ENCODE assay signal across 26 cellular contexts in genomic region chr9:134154262-134154701, GRCh38. TPM values are rescaled to one million over a fixed set of nuclear protein-coding genes. Genes with fewer than 3 reads are reported as not detected.
DNase-seq lines count a peak whose midpoint lies in the region; ATAC-seq, FAIRE-seq and TF ChIP-seq lines count a peak whose summit lies in the region.
"Had no signal": no experiment of that assay in that cellular context is flagged by ENCODE, and none has a peak within 500 bp of the region (broad histone marks: within the 10 kb centered on the region; RNA-seq: fewer than 3 reads in every experiment).

No MANE protein-coding gene starts in this region.

- DNase-seq in CD14-positive monocyte (ENCODE audit: low spot score) (no peak), GM12878 (ENCODE audit: low read depth, low spot score) (no peak), HepG2 (ENCODE audit: low spot score) (no peak), neuronal stem cell (ENCODE audit: low spot score) (no peak), RCC 7860 (ENCODE audit: low spot score) (no peak), middle frontal gyrus (ENCODE audit: extremely low spot score, low spot score) (no peak)
- DNase-seq: 8988T; ACHN; BE2C; C1 segment of cervical spinal cord; Caco-2; Calu3; CD4-positive, alpha-beta T cell; CD8-positive, alpha-beta T cell; DMS79 treated with DMSO at 0.1 percent for 48 hours; GF-D8 had no signal

- ATAC-seq in GM12878 (no peak), HepG2 (no peak), HG03354 (IDR thresholded peaks at IDR 0.05; ENCODE audit: poor library complexity, severe bottlenecking, unreplicated experiment) (no peak), GM18907 (IDR thresholded peaks at IDR 0.05; ENCODE audit: unreplicated experiment) (no peak)
- ATAC-seq: CD8-positive, alpha-beta T cell had no signal

- RAD21 ChIA-PET in GM12878 (lab: Charles Lee; ENCODE audit: unreplicated experiment) = no interaction called here

- TF ChIP-seq CTCF in CD14-positive monocyte (IDR thresholded peaks at IDR 0.05) (no peak), GM12878 (IDR thresholded peaks at IDR 0.05 in 2 of 3, conservative IDR thresholded peaks at IDR 0.05 in 1 of 3; ENCODE audit: control insufficient read depth in 2 of 3, extremely low read depth in 1 of 3, insufficient read depth in 1 of 3, low read depth in 3 of 3, low read length in 3 of 3) (no peak), HepG2 (CRISPR knock-in tag; IDR thresholded peaks at IDR 0.05) (no peak)

- H2AK5ac ChIP-seq in neuronal stem cell (ENCODE audit: low read depth, low read length) = no peak overlapping the region

- intact Hi-C loops in CD14-positive monocyte (cut with micrococcal nuclease) (no loop called here), GM12878 (cut with micrococcal nuclease; ENCODE audit: unreplicated experiment) (no loop called here), HepG2 (cut with micrococcal nuclease; ENCODE audit: unreplicated experiment) (no loop called here)

- H3K4ac ChIP-seq in neuronal stem cell (ENCODE audit: low read length) = no peak overlapping the region

- SMC1A ChIA-PET in GM12878 (lab: Charles Lee; ENCODE audit: uncharacterized antibody, unreplicated experiment) = no interaction called here

- POLR2A ChIA-PET in GM12878 (lab: Charles Lee) = no interaction called here
- POLR2A ChIA-PET in HepG2 (lab: Yijun Ruan, JAX) = no interaction called here

- H3K4me2 ChIP-seq in GM12878 (ENCODE audit: control insufficient read depth, insufficient read depth) = no peak overlapping the region
- H3K4me2 ChIP-seq in HepG2 (ENCODE audit: low read depth, low read length) = no peak overlapping the region
- H3K4me2 ChIP-seq in neuronal stem cell (ENCODE audit: insufficient read depth, low read length, poor library complexity, severe bottlenecking) = no peak overlapping the region
- H3K4me2 ChIP-seq: BLaER1 had no signal

- TF ChIP-seq RAD21 in GM12878 (IDR thresholded peaks at IDR 0.05; ENCODE audit: insufficient read depth, low read depth, low read length) (no peak), HepG2 (CRISPR knock-in tag; IDR thresholded peaks at IDR 0.05) (no peak)

- H3K9me3 ChIP-seq in GM12878 (replicated peaks; ENCODE audit: control insufficient read depth, insufficient read depth, low read length) (no peaks in the 10 kb centered on the region), HepG2 (ENCODE audit: low read length) (no peaks in the 10 kb centered on the region), neuronal stem cell (replicated peaks in 1 of 2; ENCODE audit: control insufficient read depth in 2 of 2, insufficient read depth in 1 of 2, low read depth in 1 of 2, low read length in 2 of 2) (no peaks in the 10 kb centered on the region)
- H3K9me3 ChIP-seq: BE2C, BLaER1, Caco-2 had no signal

- FAIRE-seq in GM12878 (lab: Jason Lieb, UNC) (no peak), HepG2 (lab: Jason Lieb, UNC) (no peak), RCC 7860 (lab: Jason Lieb, UNC) (no peak)
- FAIRE-seq: A204.1, D721Med, G401.6, GM12892, GM18507, GM19239 had no signal

- peaks cover 82 to 94% of the 10 kb centered on the region in 2 donors for H3K36me3 Mint-ChIP-seq in CD14-positive monocyte

- in situ Hi-C loops in GM12878 (cut with MboI) (no loop called here), HepG2 (cut with HindIII; ENCODE audit: extremely low pct_ligation_motif_present, low pct_unique_long_range_greater_than_20kb) (no loop called here)

- no peak overlapping the region for H3K9ac ChIP-seq in GM12878 (ENCODE audit: control insufficient read depth, insufficient read depth, low read length)
- no peak overlapping the region for H3K9ac ChIP-seq in HepG2 (ENCODE audit: insufficient read depth, low read depth, low read length)
- no peak overlapping the region for H3K9ac ChIP-seq in neuronal stem cell (ENCODE audit: low read depth, low read length, poor library complexity)
- H3K9ac ChIP-seq: BLaER1 had no signal

- WGBS in GM12878 (ENCODE audit: insufficient coverage, insufficient replicate concordance, low lambda C conversion rate, missing lambda C conversion rate) = 94% methylated on average over 24 of the region's 27 CpGs
- WGBS in HepG2 (ENCODE audit: low lambda C conversion rate) = 96% methylated on average over 18 of the region's 27 CpGs
- no CpG with 5 or more reads among the region's 27 CpGs for WGBS in neuronal stem cell (ENCODE audit: extremely low coverage in 2 of 2, insufficient read length in 2 of 2, insufficient replicate concordance in 1 of 2), 2 donors

- no peaks in the 10 kb centered on the region for H3K9me3 Mint-ChIP-seq in CD14-positive monocyte
- H3K9me3 Mint-ChIP-seq: CD4-positive, alpha-beta T cell; CD8-positive, alpha-beta T cell had no signal

- H3K79me2 ChIP-seq in GM12878 (ENCODE audit: control insufficient read depth, insufficient read depth, low read length) = no peaks in the 10 kb centered on the region
- no peaks in the 10 kb centered on the region for H3K79me2 ChIP-seq in HepG2 (ENCODE audit: insufficient read depth, low read length)

- no peak overlapping the region for H4K91ac ChIP-seq in neuronal stem cell (ENCODE audit: low read depth, low read length, poor library complexity)

- no peak overlapping the region for H2BK5ac ChIP-seq in neuronal stem cell (ENCODE audit: low read length)

- no peaks in the 10 kb centered on the region for H3K27me3 Mint-ChIP-seq in CD14-positive monocyte (ENCODE audit: low read depth in 3 of 3)
- H3K27me3 Mint-ChIP-seq: CD4-positive, alpha-beta T cell had no signal

- H3K27me3 ChIP-seq in GM12878 (replicated peaks in 1 of 2; ENCODE audit: control insufficient read depth in 2 of 2, insufficient read depth in 2 of 2, low read length in 1 of 2) (no peaks in the 10 kb centered on the region), HepG2 (ENCODE audit: control insufficient read depth in 1 of 2, insufficient read depth in 2 of 2, low read length in 2 of 2) (no peaks in the 10 kb centered on the region), neuronal stem cell (ENCODE audit: control insufficient read depth in 3 of 3, insufficient read depth in 3 of 3, low read depth in 1 of 3, low read length in 3 of 3) (no peaks in the 10 kb centered on the region)
- H3K27me3 ChIP-seq: BE2C, BLaER1 had no signal

- H3K4me1 Mint-ChIP-seq in CD14-positive monocyte = no peaks in the 10 kb centered on the region

- H3K27ac ChIP-seq in GM12878 (ENCODE audit: control insufficient read depth, insufficient read depth) = no peak overlapping the region
- H3K27ac ChIP-seq in HepG2 (ENCODE audit: extremely low read length, insufficient read depth, low read length) = no peak overlapping the region
- no peak overlapping the region for H3K27ac ChIP-seq in neuronal stem cell (replicated peaks; ENCODE audit: low read length)
- H3K27ac ChIP-seq: BLaER1 had no signal

- no peak overlapping the region for H3K14ac ChIP-seq in neuronal stem cell (ENCODE audit: low read length)

- 0 out of 2 replicates have a peak, but pooled peaks have one; percentile 25 for TF ChIP-seq POLR2A in GM12878 (IDR thresholded peaks at IDR 0.05; ENCODE audit: low read depth, low read length)
- no peak for TF ChIP-seq POLR2A in HepG2 (IDR thresholded peaks at IDR 0.05; ENCODE audit: insufficient read depth in 1 of 2, low read depth in 2 of 2, low read length in 2 of 2)

- no peak overlapping the region for H3K18ac ChIP-seq in neuronal stem cell (ENCODE audit: low read length)

- H4K20me1 ChIP-seq in GM12878 (ENCODE audit: control insufficient read depth, insufficient read depth) (no peaks in the 10 kb centered on the region), HepG2 (ENCODE audit: insufficient read depth, low read length) (no peaks in the 10 kb centered on the region)

- H2AFZ ChIP-seq in GM12878 (ENCODE audit: control insufficient read depth, low read depth, low read length) (no peak overlapping the region), HepG2 (ENCODE audit: low read length) (no peak overlapping the region), neuronal stem cell (ENCODE audit: low read length) (no peak overlapping the region)

- no peak overlapping the region for H2BK12ac ChIP-seq in neuronal stem cell (ENCODE audit: low read length)

- no peak overlapping the region for H2BK120ac ChIP-seq in neuronal stem cell (ENCODE audit: low read depth, low read length)

- H3K4me3 Mint-ChIP-seq in CD14-positive monocyte = no peak overlapping the region
- H3K4me3 Mint-ChIP-seq: CD4-positive, alpha-beta T cell; CD8-positive, alpha-beta T cell had no signal

- H3K4me1 ChIP-seq in GM12878 (ENCODE audit: control insufficient read depth, insufficient read depth, low read length) (peaks cover 7% of the 10 kb centered on the region), HepG2 (ENCODE audit: insufficient read depth, low read length) (no peaks in the 10 kb centered on the region), neuronal stem cell (ENCODE audit: control insufficient read depth in 2 of 2, insufficient read depth in 1 of 2, low read depth in 1 of 2, low read length in 2 of 2) (peaks cover 0 to 4% of the 10 kb centered on the region in 2 donors)
- H3K4me1 ChIP-seq: BE2C, Caco-2 had no signal

- peak overlapping the region in 4 of 7 donors; percentile 31 to 52 (median 42) for H3K27ac Mint-ChIP-seq in CD14-positive monocyte
- H3K27ac Mint-ChIP-seq: CD4-positive, alpha-beta T cell; CD8-positive, alpha-beta T cell had no signal

- no peak overlapping the region for H4K8ac ChIP-seq in neuronal stem cell (ENCODE audit: low read depth, low read length)

- no peak overlapping the region for H3K4me3 ChIP-seq in GM12878
- no peak overlapping the region for H3K4me3 ChIP-seq in HepG2 (replicated peaks in 1 of 3; ENCODE audit: insufficient read depth in 1 of 3, low read depth in 2 of 3, low read length in 3 of 3)
- no peak overlapping the region for H3K4me3 ChIP-seq in neuronal stem cell (ENCODE audit: low read length in 2 of 2)
- H3K4me3 ChIP-seq: BLaER1 had no signal

- no TSS peak for BruUV-seq in GM12878 (replicated peaks; lab: Mats Ljungman, UMichigan)
- BruUV-seq in HepG2 (replicated peaks; lab: Mats Ljungman, UMichigan) = no TSS peak

- peak overlapping the region; percentile 27 for H3K23ac ChIP-seq in neuronal stem cell (ENCODE audit: low read depth, low read length, poor library complexity)

- H2BK15ac ChIP-seq in neuronal stem cell (ENCODE audit: low read length) = no peak overlapping the region

- TF ChIP-seq EP300 in GM12878 (IDR thresholded peaks at IDR 0.05; ENCODE audit: borderline replicate concordance in 1 of 2, control insufficient read depth in 1 of 2, low read depth in 2 of 2, low read length in 2 of 2) (no peak), HepG2 (IDR thresholded peaks at IDR 0.05; ENCODE audit: low read depth in 2 of 2, low read length in 2 of 2) (no peak), HepG2 (CRISPR knock-in tag; IDR thresholded peaks at IDR 0.05; ENCODE audit: borderline replicate concordance) (no peak)

- CTCF ChIA-PET in GM12878 (lab: Yijun Ruan, JAX) (no interaction called here), HepG2 (lab: Yijun Ruan, JAX; ENCODE audit: low intra/inter-chr PET ratio, low total read pairs) (no interaction called here)

- peaks cover 6% of the 10 kb centered on the region for H3K79me1 ChIP-seq in neuronal stem cell (ENCODE audit: low read depth, low read length)

- peaks cover 19 to 55% of the 10 kb centered on the region in 2 experiments; a peak in 3 of 4 replicates for H3K36me3 ChIP-seq in GM12878 (ENCODE audit: control insufficient read depth in 2 of 2, insufficient read depth in 2 of 2, low read length in 1 of 2)
- H3K36me3 ChIP-seq in HepG2 (replicated peaks in 1 of 2; ENCODE audit: control insufficient read depth in 1 of 2, insufficient read depth in 2 of 2, low read length in 2 of 2) = peaks cover 46 to 96% of the 10 kb centered on the region in 2 experiments
- H3K36me3 ChIP-seq in neuronal stem cell (replicated peaks in 1 of 2; ENCODE audit: control insufficient read depth in 2 of 2, insufficient read depth in 2 of 2, low read length in 2 of 2) = peaks cover 71 to 100% of the 10 kb centered on the region in 2 donors

RNA-seq across cellular contexts. Expression of gene RNU6ATAC, which starts 10.1 kb away (rescaled TPM):
- polyA plus RNA-seq in CD14-positive monocyte (not detected), GM12878 (2011; rRNA removed) (not detected in 2 replicates), GM12878 (2014; fragmentation: Illumina TruSeq; extraction: Trizol) (not detected in 2 replicates), GM12878 (2014; fragmentation: Nextera tagmentation; extraction: Ambion mirVana) (not detected), GM12878 (2014; rRNA removed) (not detected in 2 replicates), GM12878 (2016; fragmentation: Nextera tagmentation; extraction: Ambion mirVana) (not detected), HepG2 (2011; rRNA removed) (not detected in 2 replicates)
- total RNA-seq in GM12878 (2013; cell fraction: nucleolus; rRNA removed) = not detected in 2 replicates
- total RNA-seq in GM12878 (2014; rRNA removed) (not detected in 2 replicates), GM12878 (2014; rRNA removed; fragmentation: Illumina TruSeq; extraction: Trizol) (184 and 189 TPM in 2 replicates), GM12878 (2021) (69.7 and 89.7 TPM in 2 replicates), HepG2 (2016; rRNA removed; fragmentation: Illumina TruSeq; extraction: Trizol) (894 TPM in 1 of 2 replicates, not detected in the other)
- not detected for polyA plus RNA-seq in GM12878 (2011; ENCODE audit: low read depth)
- polyA plus RNA-seq in GM12878 (2011; cell fraction: cytosol; rRNA removed) = not detected in 2 replicates
- polyA plus RNA-seq in GM12878 (2011; cell fraction: nucleus; rRNA removed) = not detected in 2 replicates
- polyA plus RNA-seq in GM12878 (2012) = not detected in 2 replicates
- under 0.01 and 1,618 TPM in 2 replicates for polyA minus RNA-seq in GM12878 (2011; rRNA and poly(A)+ RNA removed)
- polyA minus RNA-seq in GM12878 (2011; cell fraction: cytosol; rRNA and poly(A)+ RNA removed) = 495 and 1,333 TPM in 2 replicates
- under 0.01 TPM in 2 replicates for polyA minus RNA-seq in GM12878 (2011; cell fraction: nucleus; rRNA and poly(A)+ RNA removed)
- 12,614 and 12,724 TPM in 2 replicates for total RNA-seq in HepG2 (2016; cell fraction: cytosol; rRNA removed; fragmentation: Illumina TruSeq; extraction: Trizol; ENCODE audit: low read depth)
- total RNA-seq in HepG2 (2016; cell fraction: insoluble cytoplasmic fraction; rRNA removed; fragmentation: Illumina TruSeq; extraction: Trizol) = 82.4 and 810 TPM in 2 replicates
- 600 and 628 TPM in 2 replicates for total RNA-seq in HepG2 (2016; cell fraction: membrane; rRNA removed; fragmentation: Illumina TruSeq; extraction: Trizol)
- 1,443 and 1,712 TPM in 2 replicates for total RNA-seq in HepG2 (2016; cell fraction: nucleus; rRNA removed; fragmentation: Illumina TruSeq; extraction: Trizol)
- not detected in 2 replicates for polyA plus RNA-seq in HepG2 (2011; cell fraction: cytosol; rRNA removed)
- polyA plus RNA-seq in HepG2 (2011; cell fraction: nucleus; rRNA removed) = not detected in 2 replicates
- polyA plus RNA-seq in HepG2 (2012) = not detected in 2 replicates
- 76.0 TPM in 1 of 2 replicates, not detected in the other for polyA plus RNA-seq in HepG2 (2016; cell fraction: cytosol; fragmentation: Illumina TruSeq; extraction: Trizol; ENCODE audit: low read depth)
- polyA plus RNA-seq in HepG2 (2016; cell fraction: insoluble cytoplasmic fraction; fragmentation: Illumina TruSeq; extraction: Trizol; ENCODE audit: low read depth) = not detected in 2 replicates
- not detected in 2 replicates for polyA plus RNA-seq in HepG2 (2016; cell fraction: membrane; fragmentation: Illumina TruSeq; extraction: Trizol; ENCODE audit: low read depth)
- not detected in 2 replicates for polyA plus RNA-seq in HepG2 (2016; cell fraction: nucleus; fragmentation: Illumina TruSeq; extraction: Trizol; ENCODE audit: insufficient read depth, low read depth)
- polyA minus RNA-seq in HepG2 (2011; rRNA and poly(A)+ RNA removed; ENCODE audit: low replicate concordance) = under 0.01 TPM in 2 replicates
- 1,413 and 1,463 TPM in 2 replicates for polyA minus RNA-seq in HepG2 (2011; cell fraction: cytosol; rRNA and poly(A)+ RNA removed)
- polyA minus RNA-seq in HepG2 (2011; cell fraction: nucleus; rRNA and poly(A)+ RNA removed) = under 0.01 TPM in 1 of 2 replicates, not detected in the other
- not detected for polyA plus RNA-seq in neuronal stem cell (2013, experiment 1 of 2)
- not detected for polyA plus RNA-seq in neuronal stem cell (2013, experiment 2 of 2)
- polyA plus RNA-seq: AG04450 had no signal

RNA-seq across cellular contexts. Expression of gene WDR5, which starts 18.4 kb away (rescaled TPM):
- polyA plus RNA-seq in CD14-positive monocyte = 10 to 100 TPM in 1 of 2 donors, 1 to 10 TPM in 1; 8.7 to 10.2 TPM
- total RNA-seq in GM12878 (2013; cell fraction: nucleolus; rRNA removed) = 25.9 and 34.3 TPM in 2 replicates
- total RNA-seq in GM12878 (2014; rRNA removed) = 27.6 and 33.2 TPM in 2 replicates
- 24.0 and 27.0 TPM in 2 replicates for total RNA-seq in GM12878 (2014; rRNA removed; fragmentation: Illumina TruSeq; extraction: Trizol)
- 43.7 and 43.9 TPM in 2 replicates for total RNA-seq in GM12878 (2021)
- 13.2 TPM for polyA plus RNA-seq in GM12878 (2011; ENCODE audit: low read depth)
- polyA plus RNA-seq in GM12878 (2011; rRNA removed) = 25.5 and 29.0 TPM in 2 replicates
- 33.1 and 40.0 TPM in 2 replicates for polyA plus RNA-seq in GM12878 (2011; cell fraction: cytosol; rRNA removed)
- polyA plus RNA-seq in GM12878 (2011; cell fraction: nucleus; rRNA removed) = 61.7 and 83.0 TPM in 2 replicates
- 22.4 and 23.7 TPM in 2 replicates for polyA plus RNA-seq in GM12878 (2012)
- 30.7 and 33.1 TPM in 2 replicates for polyA plus RNA-seq in GM12878 (2014; fragmentation: Illumina TruSeq; extraction: Trizol)
- 1 to 10 TPM; 1.4 to 3.8 TPM for polyA plus RNA-seq in GM12878 (2014; fragmentation: Nextera tagmentation; extraction: Ambion mirVana)
- 37.1 and 44.9 TPM in 2 replicates for polyA plus RNA-seq in GM12878 (2014; rRNA removed)
- 10 to 100 TPM; 36.9 to 42.7 TPM for polyA plus RNA-seq in GM12878 (2016; fragmentation: Nextera tagmentation; extraction: Ambion mirVana)
- 16.2 and 21.2 TPM in 2 replicates for polyA minus RNA-seq in GM12878 (2011; rRNA and poly(A)+ RNA removed)
- 12.0 and 14.2 TPM in 2 replicates for polyA minus RNA-seq in GM12878 (2011; cell fraction: cytosol; rRNA and poly(A)+ RNA removed)
- polyA minus RNA-seq in GM12878 (2011; cell fraction: nucleus; rRNA and poly(A)+ RNA removed) = 20.9 and 31.9 TPM in 2 replicates
- total RNA-seq in HepG2 (2016; rRNA removed; fragmentation: Illumina TruSeq; extraction: Trizol) = 31.6 and 34.3 TPM in 2 replicates
- total RNA-seq in HepG2 (2016; cell fraction: cytosol; rRNA removed; fragmentation: Illumina TruSeq; extraction: Trizol; ENCODE audit: low read depth) = 25.8 and 28.6 TPM in 2 replicates
- 24.3 and 33.8 TPM in 2 replicates for total RNA-seq in HepG2 (2016; cell fraction: insoluble cytoplasmic fraction; rRNA removed; fragmentation: Illumina TruSeq; extraction: Trizol)
- 46.4 and 51.5 TPM in 2 replicates for total RNA-seq in HepG2 (2016; cell fraction: membrane; rRNA removed; fragmentation: Illumina TruSeq; extraction: Trizol)
- total RNA-seq in HepG2 (2016; cell fraction: nucleus; rRNA removed; fragmentation: Illumina TruSeq; extraction: Trizol) = 25.3 and 27.9 TPM in 2 replicates
- polyA plus RNA-seq in HepG2 (2011; rRNA removed) = 34.3 and 39.8 TPM in 2 replicates
- polyA plus RNA-seq in HepG2 (2011; cell fraction: cytosol; rRNA removed) = 37.7 and 41.2 TPM in 2 replicates
- polyA plus RNA-seq in HepG2 (2011; cell fraction: nucleus; rRNA removed) = 91.6 and 97.0 TPM in 2 replicates
- 39.5 and 43.5 TPM in 2 replicates for polyA plus RNA-seq in HepG2 (2012)
- 48.0 and 58.0 TPM in 2 replicates for polyA plus RNA-seq in HepG2 (2016; cell fraction: cytosol; fragmentation: Illumina TruSeq; extraction: Trizol; ENCODE audit: low read depth)
- 39.5 and 47.9 TPM in 2 replicates for polyA plus RNA-seq in HepG2 (2016; cell fraction: insoluble cytoplasmic fraction; fragmentation: Illumina TruSeq; extraction: Trizol; ENCODE audit: low read depth)
- polyA plus RNA-seq in HepG2 (2016; cell fraction: membrane; fragmentation: Illumina TruSeq; extraction: Trizol; ENCODE audit: low read depth) = 63.7 TPM in 2 replicates
- polyA plus RNA-seq in HepG2 (2016; cell fraction: nucleus; fragmentation: Illumina TruSeq; extraction: Trizol; ENCODE audit: insufficient read depth, low read depth) = 58.1 and 61.1 TPM in 2 replicates
- polyA minus RNA-seq in HepG2 (2011; rRNA and poly(A)+ RNA removed; ENCODE audit: low replicate concordance) = 23.7 and 57.9 TPM in 2 replicates
- polyA minus RNA-seq in HepG2 (2011; cell fraction: cytosol; rRNA and poly(A)+ RNA removed) = 18.7 and 21.8 TPM in 2 replicates
- polyA minus RNA-seq in HepG2 (2011; cell fraction: nucleus; rRNA and poly(A)+ RNA removed) = 35.8 and 44.5 TPM in 2 replicates
- polyA plus RNA-seq in neuronal stem cell (2013, experiment 1 of 2) = 31.5 TPM
- 31.4 TPM for polyA plus RNA-seq in neuronal stem cell (2013, experiment 2 of 2)
